24 cellular contexts compared by ENCODE assay signal in the genomic region with DNA sequence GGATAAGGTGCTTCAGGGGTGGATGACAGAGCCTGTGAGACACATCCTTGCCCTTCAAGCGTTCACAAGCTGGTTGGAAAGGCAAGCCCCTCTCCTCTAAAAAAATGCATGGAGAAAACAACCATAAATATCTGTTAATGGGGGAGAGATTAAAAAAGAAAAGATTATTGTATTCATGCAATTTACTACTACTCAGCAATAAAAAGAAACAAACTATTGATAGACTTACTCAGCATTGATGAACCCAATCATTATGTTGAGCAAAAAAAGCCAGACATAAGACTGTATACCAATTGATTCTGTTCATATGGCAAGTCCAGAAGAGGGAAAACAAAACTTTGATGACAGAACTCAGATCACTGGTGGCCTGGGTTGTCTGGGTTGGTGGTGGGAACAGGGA.
DNase-seq lines count a peak whose midpoint lies in the region; ATAC-seq, FAIRE-seq and TF ChIP-seq lines count a peak whose summit lies in the region.
"Had no signal": no experiment of that assay in that cellular context is flagged by ENCODE, and none has a peak within 500 bp of the region (broad histone marks: within the 10 kb centered on the region; RNA-seq: fewer than 3 reads in every experiment).

No MANE protein-coding gene starts in this region.

- WGBS in A549 (ENCODE audit: missing lambda C conversion rate) = 91% methylated on average over 1 of the region's 1 CpG
- WGBS in IMR-90 (ENCODE audit: extremely low coverage in 2 of 2, insufficient read length in 1 of 2), 2 experiments = no CpG with 5 or more reads among the region's 1 CpG
- WGBS in K562 (ENCODE audit: insufficient coverage, low coverage, missing lambda C conversion rate) = 56% methylated on average over 1 of the region's 1 CpG
- 95% methylated on average over 1 of the region's 1 CpG for WGBS in esophagus muscularis mucosa

- H2AFZ ChIP-seq in IMR-90 (replicated peaks; ENCODE audit: low read length, poor library complexity) = no peak overlapping the region
- H2AFZ ChIP-seq in K562 (ENCODE audit: low read depth, low read length) = no peak overlapping the region

- no peak overlapping the region for H2BK5ac ChIP-seq in IMR-90 (ENCODE audit: low read depth, low read length, poor library complexity, severe bottlenecking)

- H2BK120ac ChIP-seq in IMR-90 (ENCODE audit: low read depth, low read length) = no peak overlapping the region

- no peak overlapping the region for H3K4me3 ChIP-seq in A549
- no peak overlapping the region for H3K4me3 ChIP-seq in IMR-90 (ENCODE audit: insufficient read depth, low read depth, low read length)
- H3K4me3 ChIP-seq in K562 = no peak overlapping the region
- no peak overlapping the region for H3K4me3 ChIP-seq in esophagus muscularis mucosa
- H3K4me3 ChIP-seq: BLaER1 treated with 17β-estradiol and CSF1 and Interleukin-3, amounts not matched to agents 10 nM and 100 nM; GM12878 had no signal

- in situ Hi-C loops in IMR-90 (cut with MboI; ENCODE audit: low sequenced_read_pairs) = no loop called here
- in situ Hi-C loops in K562 (cut with MboI) = no loop called here

- H3K27me3 ChIP-seq in IMR-90 (ENCODE audit: control insufficient read depth, insufficient read depth, low read length) (no peaks in the 10 kb centered on the region), K562 (ENCODE audit: control insufficient read depth in 2 of 2, insufficient read depth in 2 of 2, low read length in 2 of 2) (no peaks in the 10 kb centered on the region), esophagus muscularis mucosa (no peaks in the 10 kb centered on the region)
- H3K27me3 ChIP-seq: BLaER1 treated with 17β-estradiol and CSF1 and Interleukin-3, amounts not matched to agents 10 nM and 100 nM had no signal

- no peak overlapping the region for H3K23ac ChIP-seq in IMR-90 (ENCODE audit: low read depth, low read length)

- no peak for TF ChIP-seq RAD21 in A549 (conservative IDR thresholded peaks at IDR 0.05 in 1 of 2, IDR thresholded peaks at IDR 0.05 in 1 of 2)
- no peak for TF ChIP-seq RAD21 in IMR-90 (IDR thresholded peaks at IDR 0.05; ENCODE audit: low read length)
- no peak for TF ChIP-seq RAD21 in K562 (CRISPR knock-in tag; conservative IDR thresholded peaks at IDR 0.05 in 1 of 2, IDR thresholded peaks at IDR 0.05 in 1 of 2)

- dilution Hi-C loops in IMR-90 (cut with HindIII; ENCODE audit: low sequenced_read_pairs, unreplicated experiment) = loop anchor here (25.0 kb wide), 1 partner anchor 89 kb away; no protein-coding TSS in a partner anchor

- H2AK5ac ChIP-seq in IMR-90 (ENCODE audit: low read depth, low read length) = no peak overlapping the region

- H3K9me1 ChIP-seq in IMR-90 (ENCODE audit: insufficient read depth, low read length) (no peaks in the 10 kb centered on the region), K562 (ENCODE audit: control insufficient read depth, insufficient read depth, low read length) (no peaks in the 10 kb centered on the region)

- CTCF ChIA-PET in A549 (lab: Yijun Ruan, JAX) (no interaction called here), IMR-90 (lab: Yijun Ruan, JAX) (no interaction called here), K562 (lab: Yijun Ruan, JAX; ENCODE audit: low intra/inter-chr PET ratio) (no interaction called here)

- H3K4me1 ChIP-seq in A549 (peaks cover 10% of the 10 kb centered on the region; the same call in 1 of the 3 replicates), IMR-90 (ENCODE audit: control insufficient read depth, insufficient read depth, low read length) (peaks cover 11% of the 10 kb centered on the region), K562 (replicated peaks in 1 of 2; ENCODE audit: control insufficient read depth in 2 of 2, insufficient read depth in 2 of 2, low read length in 2 of 2) (peaks cover 11 to 39% of the 10 kb centered on the region in 2 experiments), esophagus muscularis mucosa (peaks cover 10 to 38% (median 32%) of the 10 kb centered on the region in 4 donors)

- BruUV-seq in IMR-90 (replicated peaks; lab: Mats Ljungman, UMichigan) = no TSS peak
- BruUV-seq in K562 (replicated peaks; lab: Mats Ljungman, UMichigan) = no TSS peak

- H3K36me3 ChIP-seq in IMR-90 (ENCODE audit: control insufficient read depth, insufficient read depth, low read length) = no peaks in the 10 kb centered on the region
- no peaks in the 10 kb centered on the region for H3K36me3 ChIP-seq in K562 (ENCODE audit: control insufficient read depth, insufficient read depth, low read length)
- H3K36me3 ChIP-seq in esophagus muscularis mucosa = no peaks in the 10 kb centered on the region
- H3K36me3 ChIP-seq: BLaER1 treated with 17β-estradiol and CSF1 and Interleukin-3, amounts not matched to agents 10 nM and 100 nM had no signal

- no peak overlapping the region for H3K4ac ChIP-seq in IMR-90 (ENCODE audit: low read depth, low read length)

- DNase-seq in A549 (ENCODE audit: low read depth in 1 of 2, low spot score in 1 of 2) (no peak), IMR-90 (no peak), K562 (ENCODE audit: extremely low read depth in 1 of 4, low spot score in 3 of 4) (no peak), SHP77 treated with DMSO at 0.1 percent for 48 hours (lab: John Stamatoyannopoulos, UW) (no peak), esophagus muscularis mucosa (ENCODE audit: extremely low spot score) (no peak), NCI-H748 (lab: John Stamatoyannopoulos, UW; ENCODE audit: unreplicated experiment) (no peak)
- DNase-seq: 8988T; AML-193; Caco-2; Calu3; CD4-positive, alpha-beta T cell; CD8-positive, alpha-beta T cell; DMS53; DMS79; DND-41; EL; GDM1 had no signal

- H3K9me3 ChIP-seq in A549 (no peaks in the 10 kb centered on the region), IMR-90 (ENCODE audit: control insufficient read depth, insufficient read depth, low read length) (no peaks in the 10 kb centered on the region), K562 (replicated peaks; ENCODE audit: control insufficient read depth, insufficient read depth, low read depth, low read length) (no peaks in the 10 kb centered on the region), esophagus muscularis mucosa (no peaks in the 10 kb centered on the region)
- H3K9me3 ChIP-seq: BLaER1 treated with 17β-estradiol and CSF1 and Interleukin-3, amounts not matched to agents 10 nM and 100 nM; Caco-2 had no signal

- H3K14ac ChIP-seq in IMR-90 (replicated peaks; ENCODE audit: low read depth, low read length) = no peak overlapping the region

- H3K56ac ChIP-seq in IMR-90 (ENCODE audit: extremely low read depth, insufficient read depth, low read length) = no peak overlapping the region

- FAIRE-seq in A549 (lab: Jason Lieb, UNC) (no peak), K562 (lab: Jason Lieb, UNC) (no peak)
- FAIRE-seq: A204.1, D721Med, GM12878, GM12892, GM18507 had no signal

- H3K18ac ChIP-seq in IMR-90 (ENCODE audit: low read depth, low read length) = no peak overlapping the region

- no peak for TF ChIP-seq POLR2A in A549 (IDR thresholded peaks at IDR 0.05; ENCODE audit: low read length)
- no peak for TF ChIP-seq POLR2A in IMR-90 (IDR thresholded peaks at IDR 0.05; ENCODE audit: low read depth, low read length)
- TF ChIP-seq POLR2A in K562 (conservative IDR thresholded peaks at IDR 0.05) = no peak
- no peak for TF ChIP-seq POLR2A in esophagus muscularis mucosa (IDR thresholded peaks at IDR 0.05; ENCODE audit: low read depth)

- H2BK20ac ChIP-seq in IMR-90 (ENCODE audit: low read depth, low read length) = peak overlapping the region; percentile 40; the same call in 1 of the 2 replicates

- no peak for TF ChIP-seq CTCF in A549 (IDR thresholded peaks at IDR 0.05)
- no peak for TF ChIP-seq CTCF in IMR-90 (conservative IDR thresholded peaks at IDR 0.05; ENCODE audit: low read depth, low read length)
- no peak for TF ChIP-seq CTCF in K562 (IDR thresholded peaks at IDR 0.05 in 2 of 3, conservative IDR thresholded peaks at IDR 0.05 in 1 of 3; ENCODE audit: insufficient read depth in 2 of 3, low read depth in 1 of 3, low read length in 3 of 3)
- TF ChIP-seq CTCF in esophagus muscularis mucosa (IDR thresholded peaks at IDR 0.05) = no peak

- no peaks in the 10 kb centered on the region for H3K79me2 ChIP-seq in K562 (ENCODE audit: control insufficient read depth, insufficient read depth, low read length)

- TF ChIP-seq EP300 in A549 (IDR thresholded peaks at IDR 0.05) (no peak), K562 (IDR thresholded peaks at IDR 0.05; ENCODE audit: low read length) (no peak), esophagus muscularis mucosa (IDR thresholded peaks at IDR 0.05) (no peak)

- POLR2A ChIA-PET in A549 (lab: Yijun Ruan, JAX) (no interaction called here), IMR-90 (lab: Charles Lee; ENCODE audit: unreplicated experiment) (no interaction called here), K562 (lab: Yijun Ruan, JAX) (no interaction called here)

- H4K91ac ChIP-seq in IMR-90 (ENCODE audit: insufficient read depth, low read depth, low read length) = no peak overlapping the region

- no peak overlapping the region for H2AK9ac ChIP-seq in IMR-90 (replicated peaks; ENCODE audit: low read depth, low read length, poor library complexity)

- intact Hi-C loops in IMR-90 (cut with micrococcal nuclease) = no loop called here
- intact Hi-C loops in K562 (cut with micrococcal nuclease) = no loop called here
- intact Hi-C loops in esophagus muscularis mucosa (cut with DNase I) = loop anchor here (10.0 kb wide), 1 partner anchor 306 kb away; no protein-coding TSS in a partner anchor

- no peak overlapping the region for H4K5ac ChIP-seq in IMR-90 (ENCODE audit: low read depth, low read length)

- H3K27ac ChIP-seq in A549 (no peak overlapping the region), IMR-90 (ENCODE audit: insufficient read depth, low read length) (no peak overlapping the region), K562 (ENCODE audit: extremely low read depth, low read depth, low read length) (no peak overlapping the region), esophagus muscularis mucosa (replicated peaks in 1 of 4) (no peak overlapping the region)
- H3K27ac ChIP-seq: BLaER1 treated with 17β-estradiol and CSF1 and Interleukin-3, amounts not matched to agents 10 nM and 100 nM; C4-2B had no signal

- H4K20me1 ChIP-seq in IMR-90 (ENCODE audit: insufficient read depth, low read length) (no peaks in the 10 kb centered on the region), K562 (replicated peaks; ENCODE audit: control insufficient read depth, insufficient read depth, low read length) (no peaks in the 10 kb centered on the region)
- H4K20me1 ChIP-seq: BLaER1 treated with 17β-estradiol and CSF1 and Interleukin-3, amounts not matched to agents 10 nM and 100 nM had no signal

- H2BK15ac ChIP-seq in IMR-90 (ENCODE audit: low read depth, low read length) = no peak overlapping the region

- H3K4me2 ChIP-seq in A549 (no peak overlapping the region), IMR-90 (ENCODE audit: low read depth, low read length) (no peak overlapping the region), K562 (ENCODE audit: insufficient read depth, low read length) (no peak overlapping the region)

- no peak for ATAC-seq in A549
- no peak for ATAC-seq in IMR-90 (ENCODE audit: low read depth)
- ATAC-seq in K562 = no peak
- ATAC-seq: CD8-positive, alpha-beta T cell; GM12878 had no signal

- H3K9ac ChIP-seq in IMR-90 (ENCODE audit: low read depth, low read length) (no peak overlapping the region), K562 (ENCODE audit: insufficient read depth in 1 of 2, low read depth in 2 of 2, low read length in 2 of 2) (no peak overlapping the region)
- H3K9ac ChIP-seq: BLaER1 treated with 17β-estradiol and CSF1 and Interleukin-3, amounts not matched to agents 10 nM and 100 nM had no signal

- H3K79me1 ChIP-seq in IMR-90 (ENCODE audit: low read depth in 1 of 2, low read length in 2 of 2) = no peaks in the 10 kb centered on the region

- no peak overlapping the region for H4K8ac ChIP-seq in IMR-90 (ENCODE audit: low read depth in 2 of 2, low read length in 2 of 2)

Comparison
In these comparisons a context has a peak if more than half of its experiments do, and no peak if none do; other contexts are left out.
1. Of the 35 proteins assayed by ChIP-seq in both K562 and A549: peak only in K562: none; only in A549: none; in both: MAFK; in neither: 34.